ENCODE assay signal across 8 cellular contexts in genomic region chr3:122515020-122515468, GRCh38. TPM values are rescaled to one million over a fixed set of nuclear protein-coding genes. Genes with fewer than 3 reads are reported as not detected.
DNase-seq lines count a peak whose midpoint lies in the region; ATAC-seq and TF ChIP-seq lines count a peak whose summit lies in the region.

No MANE protein-coding gene starts in this region.

- no peak for TF ChIP-seq CTCF in SK-N-SH (IDR thresholded peaks at IDR 0.05)
- TF ChIP-seq CTCF in fibroblast of pulmonary artery (IDR thresholded peaks at IDR 0.05; ENCODE audit: low read length, missing control alignments) = no peak
- TF ChIP-seq CTCF in retinal pigment epithelial cell (conservative IDR thresholded peaks at IDR 0.05; ENCODE audit: low read depth, low read length) = no peak
- no peak for TF ChIP-seq CTCF in GM20000 (IDR thresholded peaks at IDR 0.05; ENCODE audit: extremely low read depth, missing control alignments)

- H3K27me3 ChIP-seq in SK-N-SH (ENCODE audit: insufficient read depth) = no peaks in the 10 kb centered on the region

- DNase-seq in SK-N-SH = no peak
- DNase-seq in fibroblast of pulmonary artery (ENCODE audit: low read depth) = no peak
- DNase-seq in retinal pigment epithelial cell (ENCODE audit: low read depth) = no peak
- DNase-seq in NCI-H2227 (lab: John Stamatoyannopoulos, UW; ENCODE audit: unreplicated experiment) = no peak
- DNase-seq in COLO829 (ENCODE audit: low spot score) = no peak
- DNase-seq in GM20000 (ENCODE audit: low spot score) = no peak

- peak overlapping the region; percentile 78 for H3K4me2 ChIP-seq in SK-N-SH

- TF ChIP-seq EP300 in SK-N-SH (IDR thresholded peaks at IDR 0.05; ENCODE audit: borderline replicate concordance in 1 of 2, low read depth in 1 of 2, low read length in 1 of 2) = no peak

- peak overlapping the region; percentile 80 to 86 for H3K4me3 ChIP-seq in SK-N-SH (ENCODE audit: low read depth in 2 of 2, low read length in 1 of 2)
- H3K4me3 ChIP-seq in fibroblast of pulmonary artery (replicated peaks; ENCODE audit: low read depth, low read length) = peak overlapping the region; percentile 58
- peak overlapping the region; percentile 70 for H3K4me3 ChIP-seq in retinal pigment epithelial cell (ENCODE audit: low read length)

- H3K9ac ChIP-seq in SK-N-SH = peak overlapping the region; percentile 88

- WGBS in SK-N-SH (ENCODE audit: low lambda C conversion rate) = 32% methylated on average over 19 of the region's 19 CpGs

- H3K27ac ChIP-seq in SK-N-SH (ENCODE audit: low read depth in 2 of 2, low read length in 1 of 2) = peak overlapping the region; percentile 35 to 87; a peak in 2 of 4 replicates

- peaks cover 4% of the 10 kb centered on the region for H3F3A ChIP-seq in SK-N-SH (replicated peaks; ENCODE audit: insufficient read depth)

- H3K36me3 ChIP-seq in SK-N-SH (replicated peaks in 1 of 2; ENCODE audit: control insufficient read depth in 1 of 2, insufficient read depth in 2 of 2, low read length in 1 of 2) = peaks cover 3 to 5% of the 10 kb centered on the region in 2 experiments

- peaks cover 41% of the 10 kb centered on the region for H3K79me2 ChIP-seq in SK-N-SH (ENCODE audit: insufficient read depth)

- no peak for TF ChIP-seq RAD21 in SK-N-SH (IDR thresholded peaks at IDR 0.05; ENCODE audit: low read length)

- POLR2A ChIA-PET in SK-N-SH (lab: Yijun Ruan, JAX) = interaction anchor here (0.6 to 1.3 kb wide), 5 partner anchors 9 to 570 kb away, joined by 3 to 11 read pairs (median 3); partner anchors contain the start of genes MIX23 and WDR5B

- H3K9me3 ChIP-seq in SK-N-SH = no peaks in the 10 kb centered on the region

- no peaks in the 10 kb centered on the region for H3K9me2 ChIP-seq in SK-N-SH

- peaks cover 40% of the 10 kb centered on the region for H4K20me1 ChIP-seq in SK-N-SH (ENCODE audit: insufficient read depth)

- CTCF ChIA-PET in SK-N-SH (lab: Yijun Ruan, JAX) = interaction anchor here (0.6 to 0.9 kb wide), 2 partner anchors 164 to 390 kb away, joined by 3 read pairs; no protein-coding TSS in a partner anchor

- ATAC-seq in GM19023 (IDR thresholded peaks at IDR 0.05; ENCODE audit: unreplicated experiment) (peak; percentile 1), GM21390 (IDR thresholded peaks at IDR 0.05; ENCODE audit: unreplicated experiment) (no peak)

- peaks cover 0 to 21% of the 10 kb centered on the region in 2 experiments; a peak in 3 of 4 replicates for H3K4me1 ChIP-seq in SK-N-SH (ENCODE audit: control insufficient read depth in 1 of 2, insufficient read depth in 2 of 2, low read depth in 1 of 2, low read length in 1 of 2)

- H2AFZ ChIP-seq in SK-N-SH (ENCODE audit: low read depth) = peak overlapping the region; percentile 98

TF ChIP-seq in SK-N-SH, 30 proteins besides CTCF, POLR2A, EP300 and RAD21:
- TF ChIP-seq RXRA (IDR thresholded peaks at IDR 0.05; ENCODE audit: borderline replicate concordance, low read depth) = no peak
- no peak for TF ChIP-seq TCF12 (IDR thresholded peaks at IDR 0.05)
- no peak for TF ChIP-seq USF1 (IDR thresholded peaks at IDR 0.05; ENCODE audit: borderline replicate concordance, low read depth)
- no peak for TF ChIP-seq PBX3 (IDR thresholded peaks at IDR 0.05)
- no peak for TF ChIP-seq FOXJ3 (CRISPR knock-in tag; IDR thresholded peaks at IDR 0.05)
- no peak for TF ChIP-seq MAX (IDR thresholded peaks at IDR 0.05; ENCODE audit: low read depth)
- TF ChIP-seq SIN3A (IDR thresholded peaks at IDR 0.05; ENCODE audit: borderline replicate concordance, low read depth, low read length) = no peak
- TF ChIP-seq MEF2A (IDR thresholded peaks at IDR 0.05; ENCODE audit: borderline replicate concordance, low read depth) = no peak
- TF ChIP-seq REST (IDR thresholded peaks at IDR 0.05; ENCODE audit: low read depth, low read length) = no peak
- TF ChIP-seq RFX5 (IDR thresholded peaks at IDR 0.05; ENCODE audit: low read length) = no peak
- TF ChIP-seq EZH2phosphoT487 (IDR thresholded peaks at IDR 0.05; ENCODE audit: borderline replicate concordance, low read depth) = no peak

RNA-seq across cellular contexts. Expression of gene KPNA1, which starts 0.3 kb away (rescaled TPM):
- polyA plus RNA-seq in SK-N-SH (2012; rRNA removed) = 21.6 and 32.0 TPM in 2 replicates
- 20.4 and 25.5 TPM in 2 replicates for polyA plus RNA-seq in SK-N-SH (2012; cell fraction: cytosol; rRNA removed)
- 20.3 and 39.3 TPM in 2 replicates for polyA plus RNA-seq in SK-N-SH (2012; cell fraction: nucleus; rRNA removed)

RNA-seq across cellular contexts. Expression of gene PARP9, which starts 49.1 kb away (rescaled TPM):
- 13.5 and 17.4 TPM in 2 replicates for polyA plus RNA-seq in SK-N-SH (2012; rRNA removed)
- 16.6 and 17.2 TPM in 2 replicates for polyA plus RNA-seq in SK-N-SH (2012; cell fraction: cytosol; rRNA removed)
- polyA plus RNA-seq in SK-N-SH (2012; cell fraction: nucleus; rRNA removed) = 10.9 and 20.4 TPM in 2 replicates

RNA-seq across cellular contexts. Expression of gene DTX3L, which starts 49.1 kb away (rescaled TPM):
- polyA plus RNA-seq in SK-N-SH (2012; rRNA removed) = 2.6 and 2.7 TPM in 2 replicates
- 4.7 and 4.8 TPM in 2 replicates for polyA plus RNA-seq in SK-N-SH (2012; cell fraction: cytosol; rRNA removed)
- 2.4 and 3.5 TPM in 2 replicates for polyA plus RNA-seq in SK-N-SH (2012; cell fraction: nucleus; rRNA removed)
